ENCODE assay signal across 8 cellular contexts in genomic region chr2:60882971-60883753, GRCh38. TPM values are rescaled to one million over a fixed set of nuclear protein-coding genes. Genes with fewer than 3 reads are reported as not detected.
DNase-seq lines count a peak whose midpoint lies in the region; ATAC-seq lines count a peak whose summit lies in the region.

No MANE protein-coding gene starts in this region.

- H3K4me1 Mint-ChIP-seq in stimulated activated naive CD8-positive, alpha-beta T cell treated with anti-CD3 and anti-CD28 coated beads, Interleukin-15, amount 100 ng/mL, for 72 hours = peaks cover 31% of the 10 kb centered on the region

- H3K4me3 Mint-ChIP-seq in stimulated activated naive CD8-positive, alpha-beta T cell treated with anti-CD3 and anti-CD28 coated beads, Interleukin-15, amount 100 ng/mL, for 72 hours = peak overlapping the region; percentile 90 to 99

- H3K27ac Mint-ChIP-seq in stimulated activated naive CD8-positive, alpha-beta T cell treated with anti-CD3 and anti-CD28 coated beads, Interleukin-15, amount 100 ng/mL, for 72 hours = peak overlapping the region; percentile 99

- H3K9me3 Mint-ChIP-seq in stimulated activated naive CD8-positive, alpha-beta T cell treated with anti-CD3 and anti-CD28 coated beads, Interleukin-15, amount 100 ng/mL, for 72 hours = no peaks in the 10 kb centered on the region

- peak; percentile 37 for ATAC-seq in GM21529 (IDR thresholded peaks at IDR 0.05; ENCODE audit: unreplicated experiment)
- no peak for ATAC-seq in stimulated activated naive CD8-positive, alpha-beta T cell treated with anti-CD3 and anti-CD28 coated beads, Interleukin-15, amount 100 ng/mL, for 72 hours
- ATAC-seq in HG02981 (IDR thresholded peaks at IDR 0.05; ENCODE audit: unreplicated experiment) = no peak

- DNase-seq in NCI-H526 treated with DMSO at 0.1 percent for 48 hours (lab: John Stamatoyannopoulos, UW) (peak; percentile 25), amniotic epithelial cell (ENCODE audit: low read depth) (peak; percentile 7), kidney tubule cell (ENCODE audit: low spot score) (peak; percentile 27), H4 (ENCODE audit: low spot score) (no peak)
- peak; percentile 19 to 28 for DNase-seq in stimulated activated naive CD8-positive, alpha-beta T cell treated with anti-CD3 and anti-CD28 coated beads, Interleukin-15, amount 100 ng/mL, for 72 hours

- H3K4me3 ChIP-seq in GM08714 (ENCODE audit: low read length) = peak overlapping the region; percentile 97

- no peaks in the 10 kb centered on the region for H3K27me3 Mint-ChIP-seq in stimulated activated naive CD8-positive, alpha-beta T cell treated with anti-CD3 and anti-CD28 coated beads, Interleukin-15, amount 100 ng/mL, for 72 hours

RNA-seq across cellular contexts. Expression of gene REL, which starts 1.8 kb away (rescaled TPM):
- 2.9 and 3.0 TPM in 2 replicates for total RNA-seq in H4 (2014; rRNA removed; shearing (Covaris generic))
